In genomic region chr7:75358671-75359541, GRCh38 we compare ENCODE assay signal across 8 cellular contexts. TPM values are rescaled to one million over a fixed set of nuclear protein-coding genes. Genes with fewer than 3 reads are reported as not detected.
A peak's percentile ranks its signal among the peaks of the same experiment; 100 is the strongest.
DNase-seq lines count a peak whose midpoint lies in the region; ATAC-seq and TF ChIP-seq lines count a peak whose summit lies in the region.
"Not testable (repeated sequence)": the region's sequence is repeated elsewhere in the genome, so short reads cannot be mapped to it uniquely, and the experiment has no call there.

No MANE protein-coding gene starts in this region.

- peak; percentile 58 for ATAC-seq in GM21423 (IDR thresholded peaks at IDR 0.05; ENCODE audit: unreplicated experiment)
- peak; percentile 57 for ATAC-seq in HG03342 (IDR thresholded peaks at IDR 0.05; ENCODE audit: unreplicated experiment)
- ATAC-seq in esophagus mucosa, result peak; percentile 89
- ATAC-seq in mucosa of descending colon, result peak; percentile 88

- H3K27ac ChIP-seq in CD4-positive, alpha-beta memory T cell (ENCODE audit: low read depth, low read length), result peak overlapping the region; percentile 31

- H3K4me3 Mint-ChIP-seq in CD4-positive, alpha-beta memory T cell, result peak overlapping the region in 7 of 8 donors; percentile 55 to 92 (median 88)
- H3K4me3 Mint-ChIP-seq in T-helper 2 cell treated with Interferon-gamma antibody and Interleukin-4, amounts not matched to agents 5 μg/mL and 100 μg/mL, for 36 hours, result peak overlapping the region; percentile 83

- not testable (repeated sequence) for H3K4me3 ChIP-seq in CD4-positive, alpha-beta memory T cell (ENCODE audit: low read length in 2 of 2); mucosa of descending colon

- peak; percentile 42 to 66 (median 51) for DNase-seq in CD4-positive, alpha-beta memory T cell
- DNase-seq in T-helper 2 cell treated with Interferon-gamma antibody and Interleukin-4, amounts not matched to agents 5 μg/mL and 100 μg/mL, for 36 hours (ENCODE audit: low spot score), result peak; percentile 54
- peak; percentile 46 for DNase-seq in activated naive CD4-positive, alpha-beta T cell treated with Interleukin-2 at 50 U/mL for 16 hours
- DNase-seq in mucosa of descending colon, result peak; percentile 21 to 57 (median 26)
- DNase-seq in stimulated activated CD4-positive, alpha-beta T cell treated with anti-CD3 and anti-CD28 coated beads, Interleukin-4, amount 100 ng/mL, for 48 hours (ENCODE audit: low read depth in 2 of 2), result peak; percentile 1 to 21

- not testable (repeated sequence) for TF ChIP-seq CTCF in mucosa of descending colon (IDR thresholded peaks at IDR 0.05)

- peak overlapping the region in 6 of 7 donors; percentile 62 to 97 (median 94) for H3K27ac Mint-ChIP-seq in CD4-positive, alpha-beta memory T cell
- peak overlapping the region; percentile 96 for H3K27ac Mint-ChIP-seq in T-helper 2 cell treated with Interferon-gamma antibody and Interleukin-4, amounts not matched to agents 5 μg/mL and 100 μg/mL, for 36 hours

- H3K36me3 Mint-ChIP-seq in CD4-positive, alpha-beta memory T cell; T-helper 2 cell treated with Interferon-gamma antibody and Interleukin-4, amounts not matched to agents 5 μg/mL and 100 μg/mL, for 36 hours (ENCODE audit: low read depth): not testable (repeated sequence)

- not testable (repeated sequence) for H3K27me3 ChIP-seq in CD4-positive, alpha-beta memory T cell (ENCODE audit: insufficient read depth, low read length)

- H3K27me3 Mint-ChIP-seq in CD4-positive, alpha-beta memory T cell; T-helper 2 cell treated with Interferon-gamma antibody and Interleukin-4, amounts not matched to agents 5 μg/mL and 100 μg/mL, for 36 hours (ENCODE audit: low read depth): not testable (repeated sequence)

- H3K4me1 ChIP-seq in CD4-positive, alpha-beta memory T cell (ENCODE audit: insufficient read depth, low read length); mucosa of descending colon (ENCODE audit: low read depth): not testable (repeated sequence)

- CTCF ChIA-PET in CD4-positive, alpha-beta memory T cell (lab: Charles Lee; ENCODE audit: partially characterized antibody), result not testable (repeated sequence)

- not testable (repeated sequence) for H3K9me3 ChIP-seq in CD4-positive, alpha-beta memory T cell (ENCODE audit: control insufficient read depth in 1 of 2, low read length in 2 of 2); mucosa of descending colon

- intact Hi-C loops in CD4-positive, alpha-beta memory T cell (cut with micrococcal nuclease); mucosa of descending colon (cut with DNase I, micrococcal nuclease): not testable (repeated sequence)

- H3K4me1 Mint-ChIP-seq in CD4-positive, alpha-beta memory T cell; T-helper 2 cell treated with Interferon-gamma antibody and Interleukin-4, amounts not matched to agents 5 μg/mL and 100 μg/mL, for 36 hours (ENCODE audit: low read depth): not testable (repeated sequence)

- not testable (repeated sequence) for H3K36me3 ChIP-seq in CD4-positive, alpha-beta memory T cell (ENCODE audit: insufficient read depth, low read length); mucosa of descending colon (ENCODE audit: low read depth)

- POLR2A ChIA-PET in CD4-positive, alpha-beta memory T cell (lab: Charles Lee; ENCODE audit: partially characterized antibody), result not testable (repeated sequence)

- not testable (repeated sequence) for H3K9me3 Mint-ChIP-seq in CD4-positive, alpha-beta memory T cell; T-helper 2 cell treated with Interferon-gamma antibody and Interleukin-4, amounts not matched to agents 5 μg/mL and 100 μg/mL, for 36 hours

RNA-seq across cellular contexts. Expression of gene TRIM73, which starts 36.5 kb away (rescaled TPM):
- total RNA-seq in CD4-positive, alpha-beta memory T cell, result 10 to 100 TPM; 26.2 to 30.5 TPM
- polyA plus RNA-seq in CD4-positive, alpha-beta memory T cell, result 1 to 10 TPM in 1 of 2 donors, under 1 TPM in 1; 0.15 to 1.5 TPM
- total RNA-seq in esophagus mucosa (0.92 TPM), mucosa of descending colon (1 to 10 TPM; 3.2 to 5.7 (median 4.3) TPM)

Comparison
In these comparisons a context has a peak if more than half of its experiments do, and no peak if none do; other contexts are left out.
1. RNA of gene TRIM73, which starts 36.5 kb away (total RNA-seq): 26.2 to 30.5 TPM in CD4-positive, alpha-beta memory T cell; 3.2 to 5.7 TPM in mucosa of descending colon and 0.92 TPM in esophagus mucosa (single experiment); every median in the first group is over 4 times any median in the second.
2. Peak in every context shown above with its lines, with median percentiles within 50 percentile points of each other: DNase-seq and ATAC-seq.